8 cellular contexts compared by ENCODE assay signal in the genomic region with DNA sequence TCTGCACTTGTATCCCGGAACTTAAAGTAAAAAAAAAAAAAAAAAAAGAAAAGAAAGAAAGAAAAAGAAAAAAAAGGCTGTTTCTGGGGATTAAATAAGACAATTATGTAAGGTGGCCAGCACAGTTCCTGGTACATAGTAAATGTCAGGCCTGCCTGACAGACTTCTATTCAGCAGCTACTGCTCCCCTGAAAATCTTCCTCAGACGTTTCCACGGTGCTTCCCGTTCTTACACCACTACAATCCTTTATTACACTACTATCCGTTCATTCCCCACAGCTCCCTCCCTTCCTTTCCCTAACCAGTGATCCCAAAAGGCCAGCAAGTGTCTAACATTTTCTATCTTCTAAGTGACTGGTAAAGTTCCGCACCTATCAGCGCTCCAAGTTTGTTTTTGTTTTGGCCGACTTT. TPM values are rescaled to one million over a fixed set of nuclear protein-coding genes. Genes with fewer than 3 reads are reported as not detected.
DNase-seq lines count a peak whose midpoint lies in the region; ATAC-seq and TF ChIP-seq lines count a peak whose summit lies in the region.

No MANE protein-coding gene starts in this region.

- H3K27ac ChIP-seq in RWPE1 (peak overlapping the region; percentile 99), esophagus squamous epithelium (peak overlapping the region; percentile 98 to 100 (median 100)), parathyroid adenoma (peak overlapping the region; percentile 87)

- peaks cover 8 to 39% (median 15%) of the 10 kb centered on the region in 3 donors for H3K4me1 ChIP-seq in esophagus squamous epithelium
- H3K4me1 ChIP-seq in parathyroid adenoma: no peaks in the 10 kb centered on the region

- peak overlapping the region; percentile 79 for H3K4me2 ChIP-seq in parathyroid adenoma (ENCODE audit: low read length)

- intact Hi-C loops in esophagus squamous epithelium (cut with DNase I): no loop called here

- peak; percentile 33 for DNase-seq in SIG-M5 treated with dmso at 0.1 percent for 504 hours (lab: John Stamatoyannopoulos, UW; ENCODE audit: unreplicated experiment)
- DNase-seq in SIG-M5 (lab: John Stamatoyannopoulos, UW): no peak
- DNase-seq in RWPE1 (ENCODE audit: low spot score): no peak
- DNase-seq in esophagus squamous epithelium (lab: John Stamatoyannopoulos, UW): no peak
- DNase-seq in HPDE6-E6E7 (ENCODE audit: extremely low spot score): no peak
- DNase-seq in NCI-H1417 (lab: John Stamatoyannopoulos, UW): no peak

- no peak for TF ChIP-seq POLR2A in esophagus squamous epithelium (IDR thresholded peaks at IDR 0.05)

- H3K9me3 ChIP-seq in esophagus squamous epithelium (no peaks in the 10 kb centered on the region), parathyroid adenoma (ENCODE audit: control insufficient read depth, low read length) (no peaks in the 10 kb centered on the region)

- POLR2A ChIA-PET in RWPE1 (lab: Yijun Ruan, JAX; ENCODE audit: low non-redundant PET): interaction anchor here (0.7 kb wide), 1 partner anchor 50 kb away, joined by 7 read pairs; no protein-coding TSS in a partner anchor

- H3K4me3 ChIP-seq in esophagus squamous epithelium: peak overlapping the region; percentile 67 to 98 (median 88)
- H3K4me3 ChIP-seq in parathyroid adenoma (ENCODE audit: low read depth, low read length): peak overlapping the region; percentile 69

- H3K36me3 ChIP-seq in esophagus squamous epithelium (peaks cover 0 to 7% (median 0%) of the 10 kb centered on the region in 3 donors), parathyroid adenoma (ENCODE audit: control insufficient read depth, insufficient read depth, low read length) (no peaks in the 10 kb centered on the region)

- peak overlapping the region; percentile 87 for H3K9ac ChIP-seq in parathyroid adenoma

- CTCF ChIA-PET in RWPE1 (lab: Yijun Ruan, JAX): interaction anchor here (0.6 kb wide), 1 partner anchor 490 kb away, joined by 3 read pairs; no protein-coding TSS in a partner anchor

- H2AFZ ChIP-seq in parathyroid adenoma: peak overlapping the region; percentile 98

- H3K79me2 ChIP-seq in parathyroid adenoma: peaks cover 3% of the 10 kb centered on the region

- WGBS in esophagus squamous epithelium, 2 donors: 5 to 9% methylated on average over 6 to 8 of the region's 8 CpGs

- H3K27me3 ChIP-seq in esophagus squamous epithelium (no peaks in the 10 kb centered on the region), parathyroid adenoma (ENCODE audit: control insufficient read depth, insufficient read depth, low read length) (no peaks in the 10 kb centered on the region)

- no peak for TF ChIP-seq CTCF in RWPE1 (conservative IDR thresholded peaks at IDR 0.05; ENCODE audit: low read depth)
- no peak for TF ChIP-seq CTCF in esophagus squamous epithelium (IDR thresholded peaks at IDR 0.05)
- TF ChIP-seq CTCF in parathyroid adenoma (IDR thresholded peaks at IDR 0.05): no peak

- ATAC-seq in GM21381 (IDR thresholded peaks at IDR 0.05; ENCODE audit: unreplicated experiment): no peak

RNA-seq across cellular contexts. Expression of gene RB1, which starts 0.6 kb away (rescaled TPM):
- total RNA-seq in esophagus squamous epithelium: 10 to 100 TPM; 23.0 to 62.6 (median 42.4) TPM
